In the genomic region with DNA sequence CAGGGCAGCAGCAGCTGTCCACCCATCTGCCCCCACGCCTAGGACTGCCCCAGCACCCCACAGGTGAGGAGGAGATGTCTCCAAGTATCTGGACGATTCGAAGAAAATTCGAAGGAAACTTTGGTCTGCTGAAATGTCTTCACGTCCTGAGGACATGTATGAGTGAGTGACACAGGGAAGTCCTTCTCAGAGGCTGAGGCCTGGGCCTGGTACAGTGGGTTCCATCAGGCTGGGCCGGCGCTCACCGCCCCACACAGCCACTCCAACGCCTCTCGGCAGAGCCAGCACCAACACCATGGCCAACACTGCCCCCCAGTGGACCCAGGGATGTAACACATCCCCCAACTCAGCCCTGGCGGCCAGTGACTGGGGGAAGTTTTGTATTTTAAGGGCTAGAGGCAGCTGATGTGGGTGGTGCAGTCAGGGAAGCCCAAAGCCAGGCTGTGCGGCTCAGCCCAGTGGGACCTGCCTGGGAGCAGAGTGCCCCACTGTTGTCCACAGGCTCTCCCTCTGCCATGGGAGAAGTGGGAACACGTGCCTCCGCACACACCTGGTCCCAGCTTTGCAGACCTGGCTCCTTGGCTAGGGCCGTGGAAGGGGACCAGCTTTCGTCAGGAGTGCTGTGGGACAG, we compare ENCODE assay signal across 2 cellular contexts.
A peak's percentile ranks its signal among the peaks of the same experiment; 100 is the strongest.
TF ChIP-seq lines count a peak whose summit lies in the region.

No MANE protein-coding gene starts in this region.

TF ChIP-seq in GM23338, 12 proteins besides CTCF, POLR2A, EP300 and RAD21 (continued from another document):
- no peak for TF ChIP-seq POLR2AphosphoS5 (IDR thresholded peaks at IDR 0.05; ENCODE audit: low read depth)
- no peak for TF ChIP-seq EZH2phosphoT487 (IDR thresholded peaks at IDR 0.05; ENCODE audit: unreplicated experiment)

TF ChIP-seq in HepG2, 621 proteins besides CTCF, POLR2A, EP300 and RAD21 (continued from another document and continues in another):
- TF ChIP-seq, protein P1, sequence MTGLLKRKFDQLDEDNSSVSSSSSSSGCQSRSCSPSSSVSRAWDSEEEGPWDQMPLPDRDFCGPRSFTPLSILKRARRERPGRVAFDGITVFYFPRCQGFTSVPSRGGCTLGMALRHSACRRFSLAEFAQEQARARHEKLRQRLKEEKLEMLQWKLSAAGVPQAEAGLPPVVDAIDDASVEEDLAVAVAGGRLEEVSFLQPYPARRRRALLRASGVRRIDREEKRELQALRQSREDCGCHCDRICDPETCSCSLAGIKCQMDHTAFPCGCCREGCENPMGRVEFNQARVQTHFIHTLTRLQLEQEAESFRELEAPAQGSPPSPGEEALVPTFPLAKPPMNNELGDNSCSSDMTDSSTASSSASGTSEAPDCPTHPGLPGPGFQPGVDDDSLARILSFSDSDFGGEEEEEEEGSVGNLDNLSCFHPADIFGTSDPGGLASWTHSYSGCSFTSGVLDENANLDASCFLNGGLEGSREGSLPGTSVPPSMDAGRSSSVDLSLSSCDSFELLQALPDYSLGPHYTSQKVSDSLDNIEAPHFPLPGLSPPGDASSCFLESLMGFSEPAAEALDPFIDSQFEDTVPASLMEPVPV (CRISPR knock-in tag; IDR thresholded peaks at IDR 0.05) = peak; percentile 67; the same call in 1 of the 2 replicates
- TF ChIP-seq ZNF782 (CRISPR knock-in tag; IDR thresholded peaks at IDR 0.05; ENCODE audit: borderline replicate concordance) = peak; percentile 38; the same call in 1 of the 2 replicates
- TF ChIP-seq GTF2F1 (IDR thresholded peaks at IDR 0.05; ENCODE audit: low read length) = no peak
- no peak for TF ChIP-seq SOX5 (CRISPR knock-in tag; IDR thresholded peaks at IDR 0.05; ENCODE audit: borderline replicate concordance)
- TF ChIP-seq ATF7 (IDR thresholded peaks at IDR 0.05) = no peak
- no peak for TF ChIP-seq ATF7 (CRISPR knock-in tag; IDR thresholded peaks at IDR 0.05)
- TF ChIP-seq XRCC5 (optimal IDR thresholded peaks at IDR 0.05; ENCODE audit: low read length) = peak; percentile 89
- peak; percentile 55; the same call in 1 of the 2 replicates for TF ChIP-seq ZNF605 (CRISPR knock-in tag; IDR thresholded peaks at IDR 0.05)
- TF ChIP-seq, protein P2, sequence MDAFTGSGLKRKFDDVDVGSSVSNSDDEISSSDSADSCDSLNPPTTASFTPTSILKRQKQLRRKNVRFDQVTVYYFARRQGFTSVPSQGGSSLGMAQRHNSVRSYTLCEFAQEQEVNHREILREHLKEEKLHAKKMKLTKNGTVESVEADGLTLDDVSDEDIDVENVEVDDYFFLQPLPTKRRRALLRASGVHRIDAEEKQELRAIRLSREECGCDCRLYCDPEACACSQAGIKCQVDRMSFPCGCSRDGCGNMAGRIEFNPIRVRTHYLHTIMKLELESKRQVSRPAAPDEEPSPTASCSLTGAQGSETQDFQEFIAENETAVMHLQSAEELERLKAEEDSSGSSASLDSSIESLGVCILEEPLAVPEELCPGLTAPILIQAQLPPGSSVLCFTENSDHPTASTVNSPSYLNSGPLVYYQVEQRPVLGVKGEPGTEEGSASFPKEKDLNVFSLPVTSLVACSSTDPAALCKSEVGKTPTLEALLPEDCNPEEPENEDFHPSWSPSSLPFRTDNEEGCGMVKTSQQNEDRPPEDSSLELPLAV (CRISPR knock-in tag; conservative IDR thresholded peaks at IDR 0.05; ENCODE audit: low read depth) = no peak
- no peak for TF ChIP-seq MIER2 (CRISPR knock-in tag; IDR thresholded peaks at IDR 0.05)
- TF ChIP-seq, protein P3, sequence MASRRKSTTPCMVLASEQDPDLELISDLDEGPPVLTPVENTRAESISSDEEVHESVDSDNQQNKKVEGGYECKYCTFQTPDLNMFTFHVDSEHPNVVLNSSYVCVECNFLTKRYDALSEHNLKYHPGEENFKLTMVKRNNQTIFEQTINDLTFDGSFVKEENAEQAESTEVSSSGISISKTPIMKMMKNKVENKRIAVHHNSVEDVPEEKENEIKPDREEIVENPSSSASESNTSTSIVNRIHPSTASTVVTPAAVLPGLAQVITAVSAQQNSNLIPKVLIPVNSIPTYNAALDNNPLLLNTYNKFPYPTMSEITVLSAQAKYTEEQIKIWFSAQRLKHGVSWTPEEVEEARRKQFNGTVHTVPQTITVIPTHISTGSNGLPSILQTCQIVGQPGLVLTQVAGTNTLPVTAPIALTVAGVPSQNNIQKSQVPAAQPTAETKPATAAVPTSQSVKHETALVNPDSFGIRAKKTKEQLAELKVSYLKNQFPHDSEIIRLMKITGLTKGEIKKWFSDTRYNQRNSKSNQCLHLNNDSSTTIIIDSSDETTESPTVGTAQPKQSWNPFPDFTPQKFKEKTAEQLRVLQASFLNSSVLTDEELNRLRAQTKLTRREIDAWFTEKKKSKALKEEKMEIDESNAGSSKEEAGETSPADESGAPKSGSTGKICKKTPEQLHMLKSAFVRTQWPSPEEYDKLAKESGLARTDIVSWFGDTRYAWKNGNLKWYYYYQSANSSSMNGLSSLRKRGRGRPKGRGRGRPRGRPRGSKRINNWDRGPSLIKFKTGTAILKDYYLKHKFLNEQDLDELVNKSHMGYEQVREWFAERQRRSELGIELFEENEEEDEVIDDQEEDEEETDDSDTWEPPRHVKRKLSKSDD (CRISPR knock-in tag; IDR thresholded peaks at IDR 0.05; ENCODE audit: low read depth) = no peak
- TF ChIP-seq SIN3A (IDR thresholded peaks at IDR 0.05; ENCODE audit: borderline replicate concordance, low read depth, low read length) = no peak
- no peak for TF ChIP-seq SETDB1 (CRISPR knock-in tag; IDR thresholded peaks at IDR 0.05; ENCODE audit: borderline replicate concordance)
- TF ChIP-seq HES4 (CRISPR knock-in tag; IDR thresholded peaks at IDR 0.05; ENCODE audit: borderline replicate concordance) = peak; percentile 15; the same call in 1 of the 2 replicates
- TF ChIP-seq RFXANK (CRISPR knock-in tag; IDR thresholded peaks at IDR 0.05) = no peak
- TF ChIP-seq, protein P4, sequence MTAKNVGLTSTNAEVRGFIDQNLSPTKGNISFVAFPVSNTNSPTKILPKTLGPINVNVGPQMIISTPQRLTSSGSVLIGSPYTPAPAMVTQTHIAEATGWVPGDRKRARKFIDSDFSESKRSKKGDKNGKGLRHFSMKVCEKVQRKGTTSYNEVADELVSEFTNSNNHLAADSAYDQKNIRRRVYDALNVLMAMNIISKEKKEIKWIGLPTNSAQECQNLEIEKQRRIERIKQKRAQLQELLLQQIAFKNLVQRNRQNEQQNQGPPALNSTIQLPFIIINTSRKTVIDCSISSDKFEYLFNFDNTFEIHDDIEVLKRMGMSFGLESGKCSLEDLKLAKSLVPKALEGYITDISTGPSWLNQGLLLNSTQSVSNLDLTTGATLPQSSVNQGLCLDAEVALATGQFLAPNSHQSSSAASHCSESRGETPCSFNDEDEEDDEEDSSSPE (CRISPR knock-in tag; IDR thresholded peaks at IDR 0.05) = peak; percentile 37; the same call in 1 of the 2 replicates
- no peak for TF ChIP-seq ZNF225 (CRISPR knock-in tag; IDR thresholded peaks at IDR 0.05)
- no peak for TF ChIP-seq ZSCAN20 (CRISPR knock-in tag; IDR thresholded peaks at IDR 0.05; ENCODE audit: borderline replicate concordance)
- TF ChIP-seq, protein P5, sequence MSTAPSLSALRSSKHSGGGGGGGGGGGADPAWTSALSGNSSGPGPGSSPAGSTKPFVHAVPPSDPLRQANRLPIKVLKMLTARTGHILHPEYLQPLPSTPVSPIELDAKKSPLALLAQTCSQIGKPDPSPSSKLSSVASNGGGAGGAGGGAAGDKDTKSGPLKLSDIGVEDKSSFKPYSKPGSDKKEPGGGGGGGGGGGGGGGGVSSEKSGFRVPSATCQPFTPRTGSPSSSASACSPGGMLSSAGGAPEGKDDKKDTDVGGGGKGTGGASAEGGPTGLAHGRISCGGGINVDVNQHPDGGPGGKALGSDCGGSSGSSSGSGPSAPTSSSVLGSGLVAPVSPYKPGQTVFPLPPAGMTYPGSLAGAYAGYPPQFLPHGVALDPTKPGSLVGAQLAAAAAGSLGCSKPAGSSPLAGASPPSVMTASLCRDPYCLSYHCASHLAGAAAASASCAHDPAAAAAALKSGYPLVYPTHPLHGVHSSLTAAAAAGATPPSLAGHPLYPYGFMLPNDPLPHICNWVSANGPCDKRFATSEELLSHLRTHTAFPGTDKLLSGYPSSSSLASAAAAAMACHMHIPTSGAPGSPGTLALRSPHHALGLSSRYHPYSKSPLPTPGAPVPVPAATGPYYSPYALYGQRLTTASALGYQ (CRISPR knock-in tag; IDR thresholded peaks at IDR 0.05) = no peak
- no peak for TF ChIP-seq FIP1L1 (IDR thresholded peaks at IDR 0.05; ENCODE audit: borderline replicate concordance, insufficient read depth, low read depth, low read length)
- no peak for TF ChIP-seq GABPA (IDR thresholded peaks at IDR 0.05; ENCODE audit: low read depth, low read length)
- no peak for TF ChIP-seq GABPA (CRISPR knock-in tag; IDR thresholded peaks at IDR 0.05; ENCODE audit: low read depth)
- TF ChIP-seq ZNF749 (CRISPR knock-in tag; IDR thresholded peaks at IDR 0.05; ENCODE audit: borderline replicate concordance) = no peak
- TF ChIP-seq ZFX (CRISPR knock-in tag; IDR thresholded peaks at IDR 0.05; ENCODE audit: low read depth) = peak; percentile 79
- TF ChIP-seq, protein P6, sequence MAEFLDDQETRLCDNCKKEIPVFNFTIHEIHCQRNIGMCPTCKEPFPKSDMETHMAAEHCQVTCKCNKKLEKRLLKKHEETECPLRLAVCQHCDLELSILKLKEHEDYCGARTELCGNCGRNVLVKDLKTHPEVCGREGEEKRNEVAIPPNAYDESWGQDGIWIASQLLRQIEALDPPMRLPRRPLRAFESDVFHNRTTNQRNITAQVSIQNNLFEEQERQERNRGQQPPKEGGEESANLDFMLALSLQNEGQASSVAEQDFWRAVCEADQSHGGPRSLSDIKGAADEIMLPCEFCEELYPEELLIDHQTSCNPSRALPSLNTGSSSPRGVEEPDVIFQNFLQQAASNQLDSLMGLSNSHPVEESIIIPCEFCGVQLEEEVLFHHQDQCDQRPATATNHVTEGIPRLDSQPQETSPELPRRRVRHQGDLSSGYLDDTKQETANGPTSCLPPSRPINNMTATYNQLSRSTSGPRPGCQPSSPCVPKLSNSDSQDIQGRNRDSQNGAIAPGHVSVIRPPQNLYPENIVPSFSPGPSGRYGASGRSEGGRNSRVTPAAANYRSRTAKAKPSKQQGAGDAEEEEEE (CRISPR knock-in tag; IDR thresholded peaks at IDR 0.05; ENCODE audit: borderline replicate concordance) = no peak
- TF ChIP-seq ZNF709 (CRISPR knock-in tag; IDR thresholded peaks at IDR 0.05) = no peak; the same call in 1 of the 2 replicates
- TF ChIP-seq FOXK2 (IDR thresholded peaks at IDR 0.05) = no peak
- TF ChIP-seq, protein P7, sequence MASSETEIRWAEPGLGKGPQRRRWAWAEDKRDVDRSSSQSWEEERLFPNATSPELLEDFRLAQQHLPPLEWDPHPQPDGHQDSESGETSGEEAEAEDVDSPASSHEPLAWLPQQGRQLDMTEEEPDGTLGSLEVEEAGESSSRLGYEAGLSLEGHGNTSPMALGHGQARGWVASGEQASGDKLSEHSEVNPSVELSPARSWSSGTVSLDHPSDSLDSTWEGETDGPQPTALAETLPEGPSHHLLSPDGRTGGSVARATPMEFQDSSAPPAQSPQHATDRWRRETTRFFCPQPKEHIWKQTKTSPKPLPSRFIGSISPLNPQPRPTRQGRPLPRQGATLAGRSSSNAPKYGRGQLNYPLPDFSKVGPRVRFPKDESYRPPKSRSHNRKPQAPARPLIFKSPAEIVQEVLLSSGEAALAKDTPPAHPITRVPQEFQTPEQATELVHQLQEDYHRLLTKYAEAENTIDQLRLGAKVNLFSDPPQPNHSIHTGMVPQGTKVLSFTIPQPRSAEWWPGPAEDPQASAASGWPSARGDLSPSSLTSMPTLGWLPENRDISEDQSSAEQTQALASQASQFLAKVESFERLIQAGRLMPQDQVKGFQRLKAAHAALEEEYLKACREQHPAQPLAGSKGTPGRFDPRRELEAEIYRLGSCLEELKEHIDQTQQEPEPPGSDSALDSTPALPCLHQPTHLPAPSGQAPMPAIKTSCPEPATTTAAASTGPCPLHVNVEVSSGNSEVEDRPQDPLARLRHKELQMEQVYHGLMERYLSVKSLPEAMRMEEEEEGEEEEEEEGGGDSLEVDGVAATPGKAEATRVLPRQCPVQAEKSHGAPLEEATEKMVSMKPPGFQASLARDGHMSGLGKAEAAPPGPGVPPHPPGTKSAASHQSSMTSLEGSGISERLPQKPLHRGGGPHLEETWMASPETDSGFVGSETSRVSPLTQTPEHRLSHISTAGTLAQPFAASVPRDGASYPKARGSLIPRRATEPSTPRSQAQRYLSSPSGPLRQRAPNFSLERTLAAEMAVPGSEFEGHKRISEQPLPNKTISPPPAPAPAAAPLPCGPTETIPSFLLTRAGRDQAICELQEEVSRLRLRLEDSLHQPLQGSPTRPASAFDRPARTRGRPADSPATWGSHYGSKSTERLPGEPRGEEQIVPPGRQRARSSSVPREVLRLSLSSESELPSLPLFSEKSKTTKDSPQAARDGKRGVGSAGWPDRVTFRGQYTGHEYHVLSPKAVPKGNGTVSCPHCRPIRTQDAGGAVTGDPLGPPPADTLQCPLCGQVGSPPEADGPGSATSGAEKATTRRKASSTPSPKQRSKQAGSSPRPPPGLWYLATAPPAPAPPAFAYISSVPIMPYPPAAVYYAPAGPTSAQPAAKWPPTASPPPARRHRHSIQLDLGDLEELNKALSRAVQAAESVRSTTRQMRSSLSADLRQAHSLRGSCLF (CRISPR knock-in tag; IDR thresholded peaks at IDR 0.05; ENCODE audit: borderline replicate concordance) = no peak
- TF ChIP-seq, protein P8, sequence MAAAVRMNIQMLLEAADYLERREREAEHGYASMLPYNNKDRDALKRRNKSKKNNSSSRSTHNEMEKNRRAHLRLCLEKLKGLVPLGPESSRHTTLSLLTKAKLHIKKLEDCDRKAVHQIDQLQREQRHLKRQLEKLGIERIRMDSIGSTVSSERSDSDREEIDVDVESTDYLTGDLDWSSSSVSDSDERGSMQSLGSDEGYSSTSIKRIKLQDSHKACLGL (CRISPR knock-in tag; IDR thresholded peaks at IDR 0.05) = no peak
- TF ChIP-seq, protein P9, sequence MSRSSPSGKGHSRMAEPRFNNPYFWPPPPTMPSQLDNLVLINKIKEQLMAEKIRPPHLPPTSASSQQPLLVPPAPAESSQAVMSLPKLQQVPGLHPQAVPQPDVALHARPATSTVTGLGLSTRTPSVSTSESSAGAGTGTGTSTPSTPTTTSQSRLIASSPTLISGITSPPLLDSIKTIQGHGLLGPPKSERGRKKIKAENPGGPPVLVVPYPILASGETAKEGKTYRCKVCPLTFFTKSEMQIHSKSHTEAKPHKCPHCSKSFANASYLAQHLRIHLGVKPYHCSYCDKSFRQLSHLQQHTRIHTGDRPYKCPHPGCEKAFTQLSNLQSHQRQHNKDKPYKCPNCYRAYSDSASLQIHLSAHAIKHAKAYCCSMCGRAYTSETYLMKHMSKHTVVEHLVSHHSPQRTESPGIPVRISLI (CRISPR knock-in tag; IDR thresholded peaks at IDR 0.05; ENCODE audit: borderline replicate concordance) = peak; percentile 25; the same call in 1 of the 2 replicates
